ENCODE assay signal across 2 cellular contexts in genomic region chr16:1992475-1993292, GRCh38.
A peak's percentile ranks its signal among the peaks of the same experiment; 100 is the strongest.
TF ChIP-seq lines count a peak whose summit lies in the region.

No MANE protein-coding gene starts in this region.

TF ChIP-seq in H1, 55 proteins besides CTCF, POLR2A, EP300 and RAD21:
- TF ChIP-seq TBP (IDR thresholded peaks at IDR 0.05; ENCODE audit: low read depth, low read length) (peak; percentile 29; the same call in 1 of the 2 replicates), POLR2AphosphoS5 (IDR thresholded peaks at IDR 0.05; ENCODE audit: low read depth, low read length) (peak; percentile 78), TAF1 (IDR thresholded peaks at IDR 0.05; ENCODE audit: low read depth, low read length) (peak; percentile 71), SP4 (IDR thresholded peaks at IDR 0.05; ENCODE audit: low read length) (peak; percentile 87), SIN3A (conservative IDR thresholded peaks at IDR 0.05 in 1 of 2, IDR thresholded peaks at IDR 0.05 in 1 of 2; ENCODE audit: low read depth in 1 of 2, low read length in 2 of 2) (peak; percentile 55 to 83; a peak in 3 of 4 replicates), KDM4A (IDR thresholded peaks at IDR 0.05; ENCODE audit: low read depth, low read length, severe bottlenecking) (peak; percentile 96), EGR1 (IDR thresholded peaks at IDR 0.05; ENCODE audit: borderline replicate concordance, low read depth, low read length) (no peak), CREB1 (IDR thresholded peaks at IDR 0.05) (no peak), RXRA (IDR thresholded peaks at IDR 0.05; ENCODE audit: insufficient read depth, low read depth, low read length) (no peak), SP1 (IDR thresholded peaks at IDR 0.05; ENCODE audit: low read depth, low read length) (peak; percentile 56), BACH1 (IDR thresholded peaks at IDR 0.05; ENCODE audit: low read length) (no peak), PHF8 (conservative IDR thresholded peaks at IDR 0.05; ENCODE audit: low read depth, low read length) (peak; percentile 97), TAF7 (optimal IDR thresholded peaks at IDR 0.05; ENCODE audit: borderline replicate concordance, low read depth, low read length) (peak; percentile 52), YY1 (IDR thresholded peaks at IDR 0.05; ENCODE audit: low read depth, low read length) (peak; percentile 85), HDAC2 (IDR thresholded peaks at IDR 0.05; ENCODE audit: borderline replicate concordance in 1 of 2, low read depth in 2 of 2, low read length in 2 of 2) (peak in 1 of 2 experiments; percentile 16; a peak in 1 of 4 replicates)
- TF ChIP-seq, protein P1, sequence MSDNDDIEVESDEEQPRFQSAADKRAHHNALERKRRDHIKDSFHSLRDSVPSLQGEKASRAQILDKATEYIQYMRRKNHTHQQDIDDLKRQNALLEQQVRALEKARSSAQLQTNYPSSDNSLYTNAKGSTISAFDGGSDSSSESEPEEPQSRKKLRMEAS (IDR thresholded peaks at IDR 0.05): peak; percentile 97
- TF ChIP-seq, protein P2, sequence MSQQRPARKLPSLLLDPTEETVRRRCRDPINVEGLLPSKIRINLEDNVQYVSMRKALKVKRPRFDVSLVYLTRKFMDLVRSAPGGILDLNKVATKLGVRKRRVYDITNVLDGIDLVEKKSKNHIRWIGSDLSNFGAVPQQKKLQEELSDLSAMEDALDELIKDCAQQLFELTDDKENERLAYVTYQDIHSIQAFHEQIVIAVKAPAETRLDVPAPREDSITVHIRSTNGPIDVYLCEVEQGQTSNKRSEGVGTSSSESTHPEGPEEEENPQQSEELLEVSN (IDR thresholded peaks at IDR 0.05): peak; percentile 94

TF ChIP-seq in neural cell, 6 proteins besides CTCF, POLR2A, EP300 and RAD21:
- TF ChIP-seq EZH2 (IDR thresholded peaks at IDR 0.05; ENCODE audit: borderline replicate concordance, insufficient read depth, low read length, poor library complexity, severe bottlenecking) (no peak), SMC3 (conservative IDR thresholded peaks at IDR 0.05; ENCODE audit: poor library complexity) (no peak), POLR2AphosphoS5 (IDR thresholded peaks at IDR 0.05) (no peak), TAF1 (IDR thresholded peaks at IDR 0.05; ENCODE audit: low read depth) (no peak), MXI1 (conservative IDR thresholded peaks at IDR 0.05; ENCODE audit: poor library complexity, severe bottlenecking) (no peak)
- TF ChIP-seq, protein P3, sequence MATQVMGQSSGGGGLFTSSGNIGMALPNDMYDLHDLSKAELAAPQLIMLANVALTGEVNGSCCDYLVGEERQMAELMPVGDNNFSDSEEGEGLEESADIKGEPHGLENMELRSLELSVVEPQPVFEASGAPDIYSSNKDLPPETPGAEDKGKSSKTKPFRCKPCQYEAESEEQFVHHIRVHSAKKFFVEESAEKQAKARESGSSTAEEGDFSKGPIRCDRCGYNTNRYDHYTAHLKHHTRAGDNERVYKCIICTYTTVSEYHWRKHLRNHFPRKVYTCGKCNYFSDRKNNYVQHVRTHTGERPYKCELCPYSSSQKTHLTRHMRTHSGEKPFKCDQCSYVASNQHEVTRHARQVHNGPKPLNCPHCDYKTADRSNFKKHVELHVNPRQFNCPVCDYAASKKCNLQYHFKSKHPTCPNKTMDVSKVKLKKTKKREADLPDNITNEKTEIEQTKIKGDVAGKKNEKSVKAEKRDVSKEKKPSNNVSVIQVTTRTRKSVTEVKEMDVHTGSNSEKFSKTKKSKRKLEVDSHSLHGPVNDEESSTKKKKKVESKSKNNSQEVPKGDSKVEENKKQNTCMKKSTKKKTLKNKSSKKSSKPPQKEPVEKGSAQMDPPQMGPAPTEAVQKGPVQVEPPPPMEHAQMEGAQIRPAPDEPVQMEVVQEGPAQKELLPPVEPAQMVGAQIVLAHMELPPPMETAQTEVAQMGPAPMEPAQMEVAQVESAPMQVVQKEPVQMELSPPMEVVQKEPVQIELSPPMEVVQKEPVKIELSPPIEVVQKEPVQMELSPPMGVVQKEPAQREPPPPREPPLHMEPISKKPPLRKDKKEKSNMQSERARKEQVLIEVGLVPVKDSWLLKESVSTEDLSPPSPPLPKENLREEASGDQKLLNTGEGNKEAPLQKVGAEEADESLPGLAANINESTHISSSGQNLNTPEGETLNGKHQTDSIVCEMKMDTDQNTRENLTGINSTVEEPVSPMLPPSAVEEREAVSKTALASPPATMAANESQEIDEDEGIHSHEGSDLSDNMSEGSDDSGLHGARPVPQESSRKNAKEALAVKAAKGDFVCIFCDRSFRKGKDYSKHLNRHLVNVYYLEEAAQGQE (IDR thresholded peaks at IDR 0.05; ENCODE audit: borderline replicate concordance): no peak
